ENCODE assay signal across 13 cellular contexts in genomic region chr2:8058652-8059051, GRCh38.
DNase-seq lines count a peak whose midpoint lies in the region; ATAC-seq and TF ChIP-seq lines count a peak whose summit lies in the region.
"Had no signal": no experiment of that assay in that cellular context is flagged by ENCODE, and none has a peak within 500 bp of the region (broad histone marks: within the 10 kb centered on the region; RNA-seq: fewer than 3 reads in every experiment).

No MANE protein-coding gene starts in this region.

- H3K4me1 ChIP-seq in left lung = peaks cover 0 to 5% of the 10 kb centered on the region in 2 donors

- peak; percentile 70 for ATAC-seq in GM21723 (IDR thresholded peaks at IDR 0.05; ENCODE audit: unreplicated experiment)
- ATAC-seq in left lung = peak; percentile 33
- ATAC-seq in HG03196 (IDR thresholded peaks at IDR 0.05; ENCODE audit: unreplicated experiment) = no peak
- ATAC-seq: T-helper 17 cell had no signal

- DNase-seq in DMS53 (lab: John Stamatoyannopoulos, UW) (peak; percentile 40), NCI-H345 treated with DMSO at 0.1 percent for 48 hours (lab: John Stamatoyannopoulos, UW; ENCODE audit: unreplicated experiment) (peak; percentile 82), left lung (no peak), UCSD-AML1 (lab: John Stamatoyannopoulos, UW; ENCODE audit: unreplicated experiment) (no peak), NCI-H146 (lab: John Stamatoyannopoulos, UW) (no peak), NCI-H82 (lab: John Stamatoyannopoulos, UW) (no peak)
- DNase-seq: foreskin fibroblast, NCI-H1930, T-helper 17 cell had no signal

- H3K4me3 ChIP-seq in left lung = no peak overlapping the region
- H3K4me3 ChIP-seq: ascending aorta had no signal

- intact Hi-C loops in left lung (cut with DNase I) = no loop called here

- H3K27ac ChIP-seq in left lung = peak overlapping the region in 1 of 2 donors; percentile 67
- H3K27ac ChIP-seq: C4-2B had no signal

- TF ChIP-seq CTCF in left lung (IDR thresholded peaks at IDR 0.05) = no peak

- H3K36me3 ChIP-seq in left lung = no peaks in the 10 kb centered on the region
- H3K36me3 ChIP-seq: ascending aorta had no signal

- H3K27me3 ChIP-seq in left lung = no peaks in the 10 kb centered on the region
- H3K27me3 ChIP-seq: ascending aorta had no signal

- H3K9me3 ChIP-seq in left lung = no peaks in the 10 kb centered on the region
- H3K9me3 ChIP-seq: ascending aorta had no signal

Comparison
In these comparisons a context has a peak if more than half of its experiments do, and no peak if none do; other contexts are left out.
1. DNase-seq: peak in DMS53 (single experiment) and NCI-H345 treated with DMSO at 0.1 percent for 48 hours (single experiment); none in left lung (0 of 2), UCSD-AML1 (single experiment), NCI-H146 (single experiment) and NCI-H82 (single experiment).